Comparison of ENCODE assay signal across 8 cellular contexts in genomic region chr1:10788592-10789006, GRCh38. TPM values are rescaled to one million over a fixed set of nuclear protein-coding genes. Genes with fewer than 3 reads are reported as not detected.
DNase-seq lines count a peak whose midpoint lies in the region; ATAC-seq and TF ChIP-seq lines count a peak whose summit lies in the region.

No MANE protein-coding gene starts in this region.

- peaks cover 3% of the 10 kb centered on the region for H3F3A ChIP-seq in SK-N-SH (replicated peaks; ENCODE audit: insufficient read depth)

- 41% methylated on average over 3 of the region's 11 CpGs for WGBS in SK-N-SH (ENCODE audit: low lambda C conversion rate)

- no peaks in the 10 kb centered on the region for H3K79me2 ChIP-seq in SK-N-SH (ENCODE audit: insufficient read depth)

- TF ChIP-seq RAD21 in SK-N-SH (IDR thresholded peaks at IDR 0.05; ENCODE audit: low read length): peak; percentile 74

- no peaks in the 10 kb centered on the region for H4K20me1 ChIP-seq in SK-N-SH (ENCODE audit: insufficient read depth)

- H3K9me3 ChIP-seq in SK-N-SH (no peaks in the 10 kb centered on the region), cardiac muscle cell (ENCODE audit: low read depth) (no peaks in the 10 kb centered on the region)

- DNase-seq in COLO668 (lab: John Stamatoyannopoulos, UW; ENCODE audit: unreplicated experiment) (peak; percentile 47), SK-N-SH (peak; percentile 86), cardiac muscle cell (ENCODE audit: low read depth in 1 of 2, low spot score in 1 of 2) (peak in 1 of 2 donors; percentile 64), pons (ENCODE audit: low spot score) (peak; percentile 43), MV-4-11 (lab: John Stamatoyannopoulos, UW) (no peak), OCI-M2 (lab: John Stamatoyannopoulos, UW; ENCODE audit: unreplicated experiment) (no peak)
- no peak for DNase-seq in stimulated activated CD4-positive, alpha-beta T cell treated with anti-CD3 and anti-CD28 coated beads, Interleukin-4, amount 100 ng/mL, for 4 hours

- ATAC-seq in HG03097 (IDR thresholded peaks at IDR 0.05; ENCODE audit: low FRiP score, unreplicated experiment): no peak

- H3K36me3 ChIP-seq in SK-N-SH (replicated peaks in 1 of 2; ENCODE audit: control insufficient read depth in 1 of 2, insufficient read depth in 2 of 2, low read length in 1 of 2): no peaks in the 10 kb centered on the region
- H3K36me3 ChIP-seq in cardiac muscle cell: no peaks in the 10 kb centered on the region

- H3K27me3 ChIP-seq in SK-N-SH (ENCODE audit: insufficient read depth) (peaks cover 51% of the 10 kb centered on the region), cardiac muscle cell (no peaks in the 10 kb centered on the region)

- POLR2A ChIA-PET in SK-N-SH (lab: Yijun Ruan, JAX): no interaction called here

- H3K9me2 ChIP-seq in SK-N-SH: no peaks in the 10 kb centered on the region

- TF ChIP-seq CTCF in SK-N-SH (IDR thresholded peaks at IDR 0.05) (no peak), cardiac muscle cell (IDR thresholded peaks at IDR 0.05; ENCODE audit: low read depth, low read length) (peak; percentile 11)

- H3K9ac ChIP-seq in SK-N-SH: no peak overlapping the region

- H3K27ac ChIP-seq in SK-N-SH (ENCODE audit: low read depth in 2 of 2, low read length in 1 of 2) (no peak overlapping the region), cardiac muscle cell (no peak overlapping the region)

- H3K4me3 ChIP-seq in SK-N-SH (ENCODE audit: low read depth in 2 of 2, low read length in 1 of 2) (no peak overlapping the region), cardiac muscle cell (no peak overlapping the region)

- CTCF ChIA-PET in SK-N-SH (lab: Yijun Ruan, JAX): interaction anchor here (0.8 to 3.2 kb wide), 19 partner anchors 8 to 294 kb away, joined by 3 to 11 read pairs (median 6); no protein-coding TSS in a partner anchor

- no peak for TF ChIP-seq EP300 in SK-N-SH (IDR thresholded peaks at IDR 0.05; ENCODE audit: borderline replicate concordance in 1 of 2, low read depth in 1 of 2, low read length in 1 of 2)

- no peak overlapping the region for H3K4me2 ChIP-seq in SK-N-SH

- peaks cover 3 to 10% of the 10 kb centered on the region in 2 experiments; a peak in 2 of 4 replicates for H3K4me1 ChIP-seq in SK-N-SH (ENCODE audit: control insufficient read depth in 1 of 2, insufficient read depth in 2 of 2, low read depth in 1 of 2, low read length in 1 of 2)
- peaks cover 75% of the 10 kb centered on the region for H3K4me1 ChIP-seq in cardiac muscle cell (ENCODE audit: low read depth)

- no peak overlapping the region for H2AFZ ChIP-seq in SK-N-SH (ENCODE audit: low read depth)

TF ChIP-seq in SK-N-SH, 30 proteins besides CTCF, POLR2A, EP300 and RAD21:
- TF ChIP-seq SMC3 (IDR thresholded peaks at IDR 0.05; ENCODE audit: low read depth, low read length): peak; percentile 70; the same call in 1 of the 2 replicates
- no peak for TF ChIP-seq FOXJ3 (CRISPR knock-in tag; IDR thresholded peaks at IDR 0.05)
- TF ChIP-seq REST (IDR thresholded peaks at IDR 0.05; ENCODE audit: low read depth, low read length): no peak

RNA-seq across cellular contexts. Expression of gene CASZ1, which starts 7.8 kb away (rescaled TPM):
- 0.37 and 0.51 TPM in 2 replicates for polyA plus RNA-seq in SK-N-SH (2012; rRNA removed)
- polyA plus RNA-seq in SK-N-SH (2012; cell fraction: cytosol; rRNA removed): 0.21 and 0.41 TPM in 2 replicates
- polyA plus RNA-seq in SK-N-SH (2012; cell fraction: nucleus; rRNA removed): 1.0 and 1.4 TPM in 2 replicates
- 41.9 and 87.3 TPM in 2 replicates for total RNA-seq in cardiac muscle cell
- 53.5 and 68.2 TPM in 2 replicates for polyA plus RNA-seq in cardiac muscle cell

Comparison
In these comparisons a context has a peak if more than half of its experiments do, and no peak if none do; other contexts are left out.
1. DNase-seq: peak in COLO668 (single experiment), SK-N-SH (single experiment) and pons (single experiment); none in MV-4-11 (single experiment), stimulated activated CD4-positive, alpha-beta T cell treated with anti-CD3 and anti-CD28 coated beads, Interleukin-4, amount 100 ng/mL, for 4 hours (0 of 2) and OCI-M2 (single experiment).
2. RNA of gene CASZ1, which starts 7.8 kb away (polyA plus RNA-seq): 53.5 to 68.2 TPM in cardiac muscle cell; 0.21 to 1.4 TPM in SK-N-SH; every median in the first group is over 10 times any median in the second.